In the genomic region with DNA sequence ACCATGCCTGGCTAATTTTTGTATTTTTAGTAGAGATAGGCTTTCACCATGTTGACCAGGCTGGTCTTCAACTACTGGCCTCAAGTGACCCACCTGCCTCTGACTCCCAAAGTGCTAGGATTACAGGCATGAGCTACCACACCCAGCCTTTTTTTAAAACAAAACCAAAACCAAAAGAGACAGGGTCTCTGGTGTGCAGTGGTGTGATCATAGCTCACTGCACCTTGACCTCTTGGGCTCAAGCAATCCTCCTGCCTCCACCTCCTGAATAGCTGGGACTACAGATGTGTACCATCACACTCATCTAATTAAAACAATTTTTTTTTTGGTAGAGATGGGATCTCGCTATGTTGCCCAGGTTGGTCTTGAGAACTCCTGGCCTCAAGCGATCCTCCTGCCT, we compare ENCODE assay signal across 21 cellular contexts.
DNase-seq lines count a peak whose midpoint lies in the region; ATAC-seq and TF ChIP-seq lines count a peak whose summit lies in the region.
"Had no signal": no experiment of that assay in that cellular context is flagged by ENCODE, and none has a peak within 500 bp of the region (broad histone marks: within the 10 kb centered on the region; RNA-seq: fewer than 3 reads in every experiment).

No MANE protein-coding gene starts in this region.

- H3K9me3 Mint-ChIP-seq in CD4-positive, alpha-beta memory T cell = peaks cover 0 to 3% (median 0%) of the 10 kb centered on the region in 8 donors
- H3K9me3 Mint-ChIP-seq: endodermal cell, GM23338 had no signal

- H3K4me3 ChIP-seq in CD4-positive, alpha-beta memory T cell (ENCODE audit: low read length in 2 of 2) = no peak overlapping the region
- H3K4me3 ChIP-seq in right lobe of liver (no peak overlapping the region), left ventricle myocardium inferior (no peak overlapping the region)
- H3K4me3 ChIP-seq: GM23338, left lung, mucosa of descending colon, upper lobe of right lung had no signal

- intact Hi-C loops in CD4-positive, alpha-beta memory T cell (cut with micrococcal nuclease) = no loop called here
- intact Hi-C loops in right lobe of liver (cut with DNase I) (no loop called here), left ventricle myocardium inferior (cut with micrococcal nuclease) (no loop called here)

- no peaks in the 10 kb centered on the region for H3K36me3 ChIP-seq in CD4-positive, alpha-beta memory T cell (ENCODE audit: insufficient read depth, low read length)
- no peaks in the 10 kb centered on the region for H3K36me3 ChIP-seq in right lobe of liver
- no peaks in the 10 kb centered on the region for H3K36me3 ChIP-seq in left ventricle myocardium inferior
- H3K36me3 ChIP-seq: left lung, upper lobe of right lung had no signal

- no peak for DNase-seq in CD4-positive, alpha-beta memory T cell
- DNase-seq in right lobe of liver (no peak), occipital lobe (lab: John Stamatoyannopoulos, UW) (no peak), left ventricle myocardium inferior (no peak), NOMO-1 treated with DMSO at 0.1 percent for 48 hours (lab: John Stamatoyannopoulos, UW; ENCODE audit: unreplicated experiment) (no peak)
- DNase-seq in activated CD4-positive, CD25-positive, alpha-beta regulatory T cell treated with anti-CD3 and anti-CD28 coated beads, Interleukin-2, amount 50 U/mL, for 72 hours = no peak
- DNase-seq: activated CD4-positive, alpha-beta T cell treated with anti-CD3 and anti-CD28 coated beads, Interleukin-2, amount 50 U/mL, for 4 hours; endodermal cell; glutamatergic neuron; left lung; mucosa of descending colon; NCI-H1048; NCI-H2029 treated with DMSO at 0.1 percent for 48 hours; NCI-H446 treated with DMSO at 0.1 percent for 48 hours; right cardiac atrium; stimulated activated naive CD4-positive, alpha-beta T cell treated with Interleukin-2 at 50 U/mL for 16 hours; upper lobe of right lung had no signal

- TF ChIP-seq CTCF in C4-2B (conservative IDR thresholded peaks at IDR 0.05) (no peak), VCaP (conservative IDR thresholded peaks at IDR 0.05) (no peak), right lobe of liver (IDR thresholded peaks at IDR 0.05) (no peak), left ventricle myocardium inferior (IDR thresholded peaks at IDR 0.05; ENCODE audit: borderline replicate concordance) (no peak)

- ATAC-seq in right lobe of liver = peak; percentile 22 to 64 (median 48)
- ATAC-seq: GM23338, left lung, mucosa of descending colon, right cardiac atrium had no signal

- peaks cover 50 to 86% (median 67%) of the 10 kb centered on the region in 4 donors for H3K4me1 Mint-ChIP-seq in CD4-positive, alpha-beta memory T cell

- H3K27me3 Mint-ChIP-seq in CD4-positive, alpha-beta memory T cell = no peaks in the 10 kb centered on the region

- H3K4me3 Mint-ChIP-seq in CD4-positive, alpha-beta memory T cell = peak overlapping the region; percentile 38 to 88 (median 80)
- H3K4me3 Mint-ChIP-seq: endodermal cell, GM23338 had no signal

- 80% methylated on average over 1 of the region's 2 CpGs for WGBS in right lobe of liver (ENCODE audit: insufficient coverage, low coverage, low lambda C conversion rate, missing lambda C conversion rate)

- peaks cover 2 to 3% of the 10 kb centered on the region in 2 donors for H3K36me3 Mint-ChIP-seq in CD4-positive, alpha-beta memory T cell

- H3K4me1 ChIP-seq in CD4-positive, alpha-beta memory T cell (ENCODE audit: insufficient read depth, low read length) = peaks cover 81% of the 10 kb centered on the region
- H3K4me1 ChIP-seq in right lobe of liver (peaks cover 0 to 64% (median 10%) of the 10 kb centered on the region in 4 donors), left ventricle myocardium inferior (peaks cover 16% of the 10 kb centered on the region)

- POLR2A ChIA-PET in CD4-positive, alpha-beta memory T cell (lab: Charles Lee; ENCODE audit: partially characterized antibody) = interaction anchor here (1.0 to 8.9 kb wide), 5 partner anchors 35 to 55 kb away, joined by 3 to 184 read pairs (median 64); no protein-coding TSS in a partner anchor

- H3K27ac Mint-ChIP-seq in CD4-positive, alpha-beta memory T cell = peak overlapping the region; percentile 42 to 94 (median 79)
- H3K27ac Mint-ChIP-seq: endodermal cell had no signal

- CTCF ChIA-PET in CD4-positive, alpha-beta memory T cell (lab: Charles Lee; ENCODE audit: partially characterized antibody) = interaction anchor here (0.7 to 5.8 kb wide), 7 partner anchors 11 to 119 kb away, joined by 3 to 83 read pairs (median 3); no protein-coding TSS in a partner anchor

- peak overlapping the region; percentile 100 for H3K27ac ChIP-seq in C4-2B
- no peak overlapping the region for H3K27ac ChIP-seq in CD4-positive, alpha-beta memory T cell (ENCODE audit: low read depth, low read length)
- H3K27ac ChIP-seq in VCaP = peak overlapping the region; percentile 100
- H3K27ac ChIP-seq in right lobe of liver = peak overlapping the region in 1 of 3 donors; percentile 80
- no peak overlapping the region for H3K27ac ChIP-seq in left ventricle myocardium inferior (replicated peaks)
- H3K27ac ChIP-seq: RWPE1 had no signal

- no peaks in the 10 kb centered on the region for H3K27me3 ChIP-seq in CD4-positive, alpha-beta memory T cell (ENCODE audit: insufficient read depth, low read length)
- H3K27me3 ChIP-seq in right lobe of liver (no peaks in the 10 kb centered on the region), left ventricle myocardium inferior (ENCODE audit: low read depth) (no peaks in the 10 kb centered on the region)
- H3K27me3 ChIP-seq: left lung, upper lobe of right lung had no signal

- H3K9me3 ChIP-seq in CD4-positive, alpha-beta memory T cell (ENCODE audit: control insufficient read depth in 1 of 2, low read length in 2 of 2) = no peaks in the 10 kb centered on the region
- H3K9me3 ChIP-seq in right lobe of liver (no peaks in the 10 kb centered on the region), left ventricle myocardium inferior (replicated peaks) (no peaks in the 10 kb centered on the region)
- H3K9me3 ChIP-seq: left lung, mucosa of descending colon, upper lobe of right lung had no signal

- TF ChIP-seq POLR2A in right lobe of liver (IDR thresholded peaks at IDR 0.05) = no peak

Comparison
In these comparisons a context has a peak if more than half of its experiments do, and no peak if none do; other contexts are left out.
1. H3K27ac ChIP-seq: peak in C4-2B (single experiment) and VCaP (single experiment); none in CD4-positive, alpha-beta memory T cell (single experiment) and left ventricle myocardium inferior (single experiment).